ENCODE assay signal across 11 cellular contexts in genomic region chr14:65225299-65226159, GRCh38.
DNase-seq lines count a peak whose midpoint lies in the region; ATAC-seq and TF ChIP-seq lines count a peak whose summit lies in the region.
"Had no signal": no experiment of that assay in that cellular context is flagged by ENCODE, and none has a peak within 500 bp of the region (broad histone marks: within the 10 kb centered on the region; RNA-seq: fewer than 3 reads in every experiment).

No MANE protein-coding gene starts in this region.

- H3F3A ChIP-seq in Loucy (ENCODE audit: low read depth): no peaks in the 10 kb centered on the region

- H3K27ac ChIP-seq in caudate nucleus (ENCODE audit: low read depth, low read length) (peak overlapping the region; percentile 94), prostate gland (peak overlapping the region; percentile 38 to 70), esophagus squamous epithelium (peak overlapping the region in 1 of 4 donors; percentile 52)

- H3K79me2 ChIP-seq in Loucy (ENCODE audit: insufficient read depth, low read length): no peaks in the 10 kb centered on the region

- no peak for DNase-seq in T-helper 1 cell
- peak in 2 of 61 donors; percentile 32 to 55 for DNase-seq in caudate nucleus (lab: John Stamatoyannopoulos, UW)
- peak; percentile 39 for DNase-seq in prostate gland (ENCODE audit: low spot score)
- DNase-seq in esophagus squamous epithelium (lab: John Stamatoyannopoulos, UW): no peak
- DNase-seq in NCI-H187 treated with DMSO at 0.1 percent for 48 hours (lab: John Stamatoyannopoulos, UW): no peak
- DNase-seq: left cardiac atrium; stimulated activated CD4-positive, alpha-beta T cell treated with anti-CD3 and anti-CD28 coated beads, Interleukin-1b, Interleukin-23, amount 100 ng/mL, for 48 hours had no signal

- H3K9me2 ChIP-seq in Loucy (replicated peaks; ENCODE audit: low read depth, low read length): no peaks in the 10 kb centered on the region

- no peak overlapping the region for H3K4me3 Mint-ChIP-seq in T-helper 1 cell treated with Interleukin-12 subunit alpha and Interleukin-12 subunit beta and Interleukin-4 antibody, amounts not matched to agents 30 μg/mL and 1 μg/mL, for 36 hours

- H3K27ac Mint-ChIP-seq in T-helper 1 cell treated with Interleukin-12 subunit alpha and Interleukin-12 subunit beta and Interleukin-4 antibody, amounts not matched to agents 30 μg/mL and 1 μg/mL, for 36 hours: peak overlapping the region; percentile 19

- intact Hi-C loops in prostate gland (cut with DNase I): no loop called here
- intact Hi-C loops in esophagus squamous epithelium (cut with DNase I): loop anchor here (5.0 kb wide), 1 partner anchor 187 kb away; the partner anchor contains the start of gene FUT8

- TF ChIP-seq CTCF in Loucy (conservative IDR thresholded peaks at IDR 0.05; ENCODE audit: low read length) (no peak), prostate gland (IDR thresholded peaks at IDR 0.05) (no peak), esophagus squamous epithelium (IDR thresholded peaks at IDR 0.05) (no peak)

- H3K9me3 ChIP-seq in Loucy (ENCODE audit: insufficient read depth, low read depth, low read length) (no peaks in the 10 kb centered on the region), prostate gland (no peaks in the 10 kb centered on the region), esophagus squamous epithelium (no peaks in the 10 kb centered on the region)

- 76% methylated on average over 9 of the region's 9 CpGs for WGBS in prostate gland
- WGBS in esophagus squamous epithelium, 2 donors: 71 to 79% methylated on average over 7 to 9 of the region's 9 CpGs

- H3K9ac ChIP-seq in Loucy (ENCODE audit: low read depth, low read length, poor library complexity, severe bottlenecking): no peak overlapping the region

- no peaks in the 10 kb centered on the region for H3K27me3 Mint-ChIP-seq in T-helper 1 cell treated with Interleukin-12 subunit alpha and Interleukin-12 subunit beta and Interleukin-4 antibody, amounts not matched to agents 30 μg/mL and 1 μg/mL, for 36 hours (ENCODE audit: low read depth)

- H3K4me3 ChIP-seq in Loucy (ENCODE audit: low read length, poor library complexity, severe bottlenecking) (peak overlapping the region; percentile 22), prostate gland (no peak overlapping the region), esophagus squamous epithelium (no peak overlapping the region)

- no peak for TF ChIP-seq POLR2A in prostate gland (IDR thresholded peaks at IDR 0.05)
- no peak for TF ChIP-seq POLR2A in esophagus squamous epithelium (IDR thresholded peaks at IDR 0.05)

- peak overlapping the region; percentile 7; the same call in 1 of the 2 replicates for H2AFZ ChIP-seq in Loucy (ENCODE audit: low read length)

- peak overlapping the region; percentile 72 for H3K4me2 ChIP-seq in Loucy (ENCODE audit: low read depth, low read length, poor library complexity, severe bottlenecking)

- H3K27me3 ChIP-seq in Loucy (ENCODE audit: insufficient read depth, low read length, poor library complexity, severe bottlenecking): no peaks in the 10 kb centered on the region
- H3K27me3 ChIP-seq in prostate gland (replicated peaks; ENCODE audit: insufficient read depth): no peaks in the 10 kb centered on the region
- H3K27me3 ChIP-seq in esophagus squamous epithelium: no peaks in the 10 kb centered on the region

- H3K4me1 Mint-ChIP-seq in T-helper 1 cell treated with Interleukin-12 subunit alpha and Interleukin-12 subunit beta and Interleukin-4 antibody, amounts not matched to agents 30 μg/mL and 1 μg/mL, for 36 hours (ENCODE audit: low read depth): peaks cover 66% of the 10 kb centered on the region

- H3K36me3 ChIP-seq in Loucy (ENCODE audit: insufficient read depth, low read length) (no peaks in the 10 kb centered on the region), prostate gland (no peaks in the 10 kb centered on the region), esophagus squamous epithelium (no peaks in the 10 kb centered on the region)

- ATAC-seq in HG03196 (IDR thresholded peaks at IDR 0.05; ENCODE audit: unreplicated experiment): no peak
- ATAC-seq: Panc1 had no signal

- no peaks in the 10 kb centered on the region for H4K20me1 ChIP-seq in Loucy (ENCODE audit: insufficient read depth, low read length, poor library complexity, severe bottlenecking)

- peaks cover 1% of the 10 kb centered on the region for H3K36me3 Mint-ChIP-seq in T-helper 1 cell treated with Interleukin-12 subunit alpha and Interleukin-12 subunit beta and Interleukin-4 antibody, amounts not matched to agents 30 μg/mL and 1 μg/mL, for 36 hours (ENCODE audit: low read depth)

- H3K4me1 ChIP-seq in Loucy (ENCODE audit: insufficient read depth, low read length, poor library complexity, severe bottlenecking) (peaks cover 17% of the 10 kb centered on the region), prostate gland (replicated peaks) (peaks cover 11% of the 10 kb centered on the region), esophagus squamous epithelium (peaks cover 13 to 64% (median 19%) of the 10 kb centered on the region in 3 donors)

- no peaks in the 10 kb centered on the region for H3K9me3 Mint-ChIP-seq in T-helper 1 cell treated with Interleukin-12 subunit alpha and Interleukin-12 subunit beta and Interleukin-4 antibody, amounts not matched to agents 30 μg/mL and 1 μg/mL, for 36 hours
